Comparison of ENCODE assay signal across 9 cellular contexts in genomic region chr15:69450968-69451695, GRCh38. TPM values are rescaled to one million over a fixed set of nuclear protein-coding genes. Genes with fewer than 3 reads are reported as not detected.
DNase-seq lines count a peak whose midpoint lies in the region; ATAC-seq and TF ChIP-seq lines count a peak whose summit lies in the region.
"Had no signal": no experiment of that assay in that cellular context is flagged by ENCODE, and none has a peak within 500 bp of the region (broad histone marks: within the 10 kb centered on the region; RNA-seq: fewer than 3 reads in every experiment).

No MANE protein-coding gene starts in this region.

- intact Hi-C loops in tibial artery (cut with DNase I; ENCODE audit: low total_unique reads): no loop called here

- H4K20me1 ChIP-seq in SU-DHL-6 (ENCODE audit: low read depth, low read length): peaks cover 30% of the 10 kb centered on the region

- H3K4me3 ChIP-seq in SU-DHL-6 (ENCODE audit: insufficient read depth, low read length, poor library complexity, severe bottlenecking) (peak overlapping the region; percentile 91), tibial artery (peak overlapping the region in 1 of 2 donors; percentile 86)

- H3K9ac ChIP-seq in SU-DHL-6 (ENCODE audit: low read length): peak overlapping the region; percentile 92

- H3K9me3 Mint-ChIP-seq in activated T-cell treated with anti-CD3 and anti-CD28 coated beads, Interleukin-2, amount 50 U/mL, for 72 hours: no peaks in the 10 kb centered on the region

- H2AFZ ChIP-seq in SU-DHL-6 (ENCODE audit: low read depth, low read length, severe bottlenecking): peak overlapping the region; percentile 87

- H3K27ac Mint-ChIP-seq in activated T-cell treated with anti-CD3 and anti-CD28 coated beads, Interleukin-2, amount 50 U/mL, for 72 hours: peak overlapping the region; percentile 95

- peaks cover 32% of the 10 kb centered on the region for H3K4me1 Mint-ChIP-seq in activated T-cell treated with anti-CD3 and anti-CD28 coated beads, Interleukin-2, amount 50 U/mL, for 72 hours (ENCODE audit: low read depth)

- H3K36me3 Mint-ChIP-seq in activated T-cell treated with anti-CD3 and anti-CD28 coated beads, Interleukin-2, amount 50 U/mL, for 72 hours (ENCODE audit: insufficient read depth in 2 of 2): peaks cover 17 to 34% of the 10 kb centered on the region in 2 donors

- H3K36me3 ChIP-seq in SU-DHL-6 (ENCODE audit: low read length) (peaks cover 48% of the 10 kb centered on the region), tibial artery (peaks cover 15 to 21% (median 19%) of the 10 kb centered on the region in 3 donors)

- H3K79me2 ChIP-seq in SU-DHL-6 (ENCODE audit: insufficient read depth, low read length): peaks cover 31% of the 10 kb centered on the region

- H3F3A ChIP-seq in SU-DHL-6 (ENCODE audit: insufficient read depth): peaks cover 60% of the 10 kb centered on the region

- DNase-seq in activated T-cell treated with anti-CD3 and anti-CD28 coated beads, Interleukin-2, amount 50 U/mL, for 72 hours: no peak
- DNase-seq in activated T-cell treated with anti-CD3 and anti-CD28 coated beads, Interleukin-2, amount 50 U/mL, for 1 hour: no peak
- DNase-seq in fibroblast of peridontal ligament (ENCODE audit: extremely low read depth) (peak; percentile 51), tibial artery (no peak), NCI-H524 (lab: John Stamatoyannopoulos, UW) (no peak), NCI-H187 (lab: John Stamatoyannopoulos, UW) (no peak)
- DNase-seq: NCI-H446 treated with DMSO at 0.1 percent for 48 hours had no signal

- no peak for ATAC-seq in activated T-cell treated with anti-CD3 and anti-CD28 coated beads, Interleukin-2, amount 50 U/mL, for 72 hours (replicated peaks in 1 of 2)
- ATAC-seq in GM21786 (IDR thresholded peaks at IDR 0.05; ENCODE audit: unreplicated experiment): no peak

- H3K4me3 Mint-ChIP-seq in activated T-cell treated with anti-CD3 and anti-CD28 coated beads, Interleukin-2, amount 50 U/mL, for 72 hours: peak overlapping the region; percentile 92 to 97

- H3K9me2 ChIP-seq in SU-DHL-6 (replicated peaks; ENCODE audit: insufficient read depth, low read length): no peaks in the 10 kb centered on the region

- TF ChIP-seq CTCF in SU-DHL-6 (IDR thresholded peaks at IDR 0.05; ENCODE audit: insufficient read depth, low read length, poor library complexity, severe bottlenecking) (no peak), tibial artery (IDR thresholded peaks at IDR 0.05) (no peak)

- H3K4me1 ChIP-seq in tibial artery: peaks cover 0 to 33% (median 31%) of the 10 kb centered on the region in 4 donors

- H3K9me3 ChIP-seq in SU-DHL-6 (ENCODE audit: insufficient read depth, low read length) (no peaks in the 10 kb centered on the region), tibial artery (no peaks in the 10 kb centered on the region)

- H3K27me3 Mint-ChIP-seq in activated T-cell treated with anti-CD3 and anti-CD28 coated beads, Interleukin-2, amount 50 U/mL, for 72 hours (ENCODE audit: low read depth): no peaks in the 10 kb centered on the region

- H3K4me2 ChIP-seq in SU-DHL-6 (ENCODE audit: low read depth, low read length, poor library complexity, severe bottlenecking): peak overlapping the region; percentile 95

- no peaks in the 10 kb centered on the region for H3K27me3 ChIP-seq in SU-DHL-6 (ENCODE audit: low read length)
- no peaks in the 10 kb centered on the region for H3K27me3 ChIP-seq in tibial artery

- H3K27ac ChIP-seq in SU-DHL-6 (ENCODE audit: low read depth, low read length) (peak overlapping the region; percentile 93), tibial artery (peak overlapping the region; percentile 89 to 91)

RNA-seq across cellular contexts. Expression of gene RPLP1, which starts 1.5 kb away (rescaled TPM):
- total RNA-seq in activated T-cell treated with anti-CD3 and anti-CD28 coated beads, Interleukin-2, amount 50 U/mL, for 72 hours: 1,000 to 10,000 TPM; 2,514 to 2,771 TPM

RNA-seq across cellular contexts. Expression of gene KIF23, which starts 37.0 kb away (rescaled TPM):
- 10 to 100 TPM; 51.5 to 56.2 TPM for total RNA-seq in activated T-cell treated with anti-CD3 and anti-CD28 coated beads, Interleukin-2, amount 50 U/mL, for 72 hours
